ENCODE assay signal across 17 cellular contexts in the genomic region with DNA sequence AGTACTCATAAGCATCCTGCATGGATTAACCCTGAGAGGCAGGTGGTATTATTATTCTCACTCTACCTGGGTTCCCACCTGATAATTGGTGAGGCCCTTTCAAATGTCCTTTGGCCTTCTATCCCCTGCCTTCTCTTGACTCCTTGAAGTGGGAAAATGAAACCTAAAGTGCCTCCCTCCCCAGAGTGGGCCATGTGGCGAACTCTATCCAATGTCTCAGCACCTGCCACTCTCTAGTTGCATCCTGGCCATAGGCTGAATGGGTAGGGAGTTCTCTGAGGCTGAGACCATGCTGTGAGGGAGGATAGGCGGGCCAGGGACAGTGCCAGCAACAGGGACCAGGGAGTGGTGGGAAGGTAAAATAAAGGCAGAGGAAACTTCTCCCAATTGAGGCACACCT. TPM values are rescaled to one million over a fixed set of nuclear protein-coding genes. Genes with fewer than 3 reads are reported as not detected.
DNase-seq lines count a peak whose midpoint lies in the region; ATAC-seq, FAIRE-seq and TF ChIP-seq lines count a peak whose summit lies in the region.
"Had no signal": no experiment of that assay in that cellular context is flagged by ENCODE, and none has a peak within 500 bp of the region (broad histone marks: within the 10 kb centered on the region; RNA-seq: fewer than 3 reads in every experiment).

No MANE protein-coding gene starts in this region.

- peaks cover 8 to 10% of the 10 kb centered on the region in 2 donors for H3K4me1 ChIP-seq in kidney (ENCODE audit: control insufficient read depth in 1 of 2, insufficient read depth in 1 of 2, low read depth in 1 of 2, low read length in 2 of 2)
- peaks cover 4% of the 10 kb centered on the region for H3K4me1 ChIP-seq in upper lobe of right lung
- H3K4me1 ChIP-seq in left ventricle myocardium inferior: no peaks in the 10 kb centered on the region
- no peaks in the 10 kb centered on the region for H3K4me1 ChIP-seq in ascending aorta
- H3K4me1 ChIP-seq: sigmoid colon had no signal

- H3K27ac ChIP-seq in kidney (ENCODE audit: low read depth in 2 of 2, low read length in 2 of 2) (peak overlapping the region; percentile 58 to 76), upper lobe of right lung (peak overlapping the region; percentile 51), left ventricle myocardium inferior (replicated peaks) (no peak overlapping the region), ascending aorta (no peak overlapping the region)
- H3K27ac ChIP-seq: neutrophil had no signal

- no peak for TF ChIP-seq CTCF in kidney (IDR thresholded peaks at IDR 0.05; ENCODE audit: borderline replicate concordance, extremely low read depth, insufficient read depth)
- no peak for TF ChIP-seq CTCF in upper lobe of right lung (IDR thresholded peaks at IDR 0.05)
- no peak for TF ChIP-seq CTCF in left ventricle myocardium inferior (IDR thresholded peaks at IDR 0.05; ENCODE audit: borderline replicate concordance)
- no peak for TF ChIP-seq CTCF in ascending aorta (IDR thresholded peaks at IDR 0.05)

- intact Hi-C loops in kidney (cut with DNase I) (no loop called here), upper lobe of right lung (cut with DNase I) (no loop called here), left ventricle myocardium inferior (cut with micrococcal nuclease) (no loop called here), ascending aorta (cut with DNase I) (no loop called here)

- DNase-seq in NCI-H1105 treated with DMSO at 0.1 percent for 48 hours (lab: John Stamatoyannopoulos, UW): peak; percentile 33
- no peak for DNase-seq in NCI-H1105 (lab: John Stamatoyannopoulos, UW)
- peak; percentile 57 for DNase-seq in NCI-H2171 treated with DMSO at 0.1 percent for 48 hours (lab: John Stamatoyannopoulos, UW)
- no peak for DNase-seq in kidney
- DNase-seq in upper lobe of right lung: no peak
- no peak for DNase-seq in activated naive CD4-positive, alpha-beta T cell (lab: John Stamatoyannopoulos, UW)
- no peak for DNase-seq in left ventricle myocardium inferior
- no peak for DNase-seq in ascending aorta (ENCODE audit: low spot score in 2 of 2)
- DNase-seq: activated CD8-positive, alpha-beta T cell treated with anti-CD3 and anti-CD28 coated beads for 36 hours; amniotic stem cell; CD4-positive, CD25-positive, alpha-beta regulatory T cell; immature natural killer cell; sigmoid colon; SW 1271 had no signal

- H3K27me3 ChIP-seq in upper lobe of right lung (no peaks in the 10 kb centered on the region), left ventricle myocardium inferior (ENCODE audit: low read depth) (no peaks in the 10 kb centered on the region), ascending aorta (no peaks in the 10 kb centered on the region)
- H3K27me3 ChIP-seq: sigmoid colon had no signal

- FAIRE-seq in kidney (lab: Jason Lieb, UNC): no peak
- FAIRE-seq: GM12891 had no signal

- ATAC-seq in upper lobe of right lung: peak; percentile 1
- ATAC-seq: activated CD8-positive, alpha-beta T cell treated with anti-CD3 and anti-CD28 coated beads for 36 hours; activated T-helper 17 cell treated with anti-CD3 and anti-CD28 coated beads, Interleukin-2, amount 50 U/mL, for 72 hours had no signal

- peak overlapping the region in 1 of 2 donors; percentile 40 for H3K9ac ChIP-seq in kidney (ENCODE audit: low read length in 2 of 2)

- no peak overlapping the region for H3K4me3 ChIP-seq in kidney (ENCODE audit: low read length in 2 of 2)
- H3K4me3 ChIP-seq in upper lobe of right lung: no peak overlapping the region
- H3K4me3 ChIP-seq in left ventricle myocardium inferior: no peak overlapping the region
- no peak overlapping the region for H3K4me3 ChIP-seq in ascending aorta
- H3K4me3 ChIP-seq: sigmoid colon had no signal

- H3K9me3 ChIP-seq in kidney (ENCODE audit: control insufficient read depth in 1 of 2, low read length in 2 of 2): no peaks in the 10 kb centered on the region
- H3K9me3 ChIP-seq in upper lobe of right lung: no peaks in the 10 kb centered on the region
- H3K9me3 ChIP-seq in left ventricle myocardium inferior (replicated peaks): no peaks in the 10 kb centered on the region
- H3K9me3 ChIP-seq in ascending aorta: no peaks in the 10 kb centered on the region
- H3K9me3 ChIP-seq: neutrophil, sigmoid colon had no signal

- H3K36me3 ChIP-seq in kidney (ENCODE audit: control insufficient read depth in 1 of 2, insufficient read depth in 2 of 2, low read length in 2 of 2) (no peaks in the 10 kb centered on the region), upper lobe of right lung (no peaks in the 10 kb centered on the region), left ventricle myocardium inferior (no peaks in the 10 kb centered on the region), ascending aorta (no peaks in the 10 kb centered on the region)
- H3K36me3 ChIP-seq: neutrophil, sigmoid colon had no signal

RNA-seq across cellular contexts. Expression of gene ELF3, which starts 35.3 kb away (rescaled TPM):
- total RNA-seq in kidney (400 TPM), upper lobe of right lung (62.9 TPM), left ventricle myocardium inferior (0.60 TPM), ascending aorta (0.96 TPM)
- 81.8 TPM for polyA plus RNA-seq in kidney (ENCODE audit: insufficient read depth, low read depth, low replicate concordance)
- polyA plus RNA-seq: CD4-positive, CD25-positive, alpha-beta regulatory T cell had no signal

Comparison
In these comparisons a context has a peak if more than half of its experiments do, and no peak if none do; other contexts are left out.
1. DNase-seq: peak in NCI-H1105 treated with DMSO at 0.1 percent for 48 hours (single experiment) and NCI-H2171 treated with DMSO at 0.1 percent for 48 hours (single experiment); none in NCI-H1105 (single experiment), kidney (single experiment), upper lobe of right lung (single experiment), activated naive CD4-positive, alpha-beta T cell (0 of 4), left ventricle myocardium inferior (single experiment) and ascending aorta (0 of 2).
2. H3K27ac ChIP-seq: peak in kidney (2 of 2) and upper lobe of right lung (single experiment); none in left ventricle myocardium inferior (single experiment) and ascending aorta (0 of 2).
3. RNA of gene ELF3, which starts 35.3 kb away (total RNA-seq): 400 TPM in kidney (single experiment) and 62.9 TPM in upper lobe of right lung (single experiment); 0.96 TPM in ascending aorta (single experiment) and 0.60 TPM in left ventricle myocardium inferior (single experiment); every median in the first group is over 10 times any median in the second.